In genomic region chr10:62655337-62655994, GRCh38 we compare ENCODE assay signal across 10 cellular contexts.
A peak's percentile ranks its signal among the peaks of the same experiment; 100 is the strongest.
DNase-seq lines count a peak whose midpoint lies in the region; ATAC-seq and TF ChIP-seq lines count a peak whose summit lies in the region.
"Had no signal": no experiment of that assay in that cellular context is flagged by ENCODE, and none has a peak within 500 bp of the region (broad histone marks: within the 10 kb centered on the region; RNA-seq: fewer than 3 reads in every experiment).

No MANE protein-coding gene starts in this region.

- no peak overlapping the region for H3K27ac Mint-ChIP-seq in immature natural killer cell

- H3K27me3 Mint-ChIP-seq in immature natural killer cell (ENCODE audit: low read depth in 3 of 3): peaks cover 0 to 4% (median 2%) of the 10 kb centered on the region in 3 donors

- H3K36me3 Mint-ChIP-seq in immature natural killer cell: no peaks in the 10 kb centered on the region

- H3K9me3 Mint-ChIP-seq in immature natural killer cell: no peaks in the 10 kb centered on the region

- no peaks in the 10 kb centered on the region for H3K4me1 Mint-ChIP-seq in immature natural killer cell

- DNase-seq in GM12865 (ENCODE audit: low read depth) (peak; percentile 96), UCSD-AML1 (lab: John Stamatoyannopoulos, UW; ENCODE audit: unreplicated experiment) (no peak), NCI-H510A treated with DMSO at 0.1 percent for 48 hours (lab: John Stamatoyannopoulos, UW) (no peak), CD1c-positive myeloid dendritic cell (ENCODE audit: extremely low spot score) (no peak), immature natural killer cell (no peak)
- DNase-seq: H7, NCI-H1105 had no signal

- TF ChIP-seq CTCF in GM12865 (IDR thresholded peaks at IDR 0.05; ENCODE audit: insufficient read depth, low read depth, low read length, missing control alignments): no peak

- ATAC-seq in GM19025 (IDR thresholded peaks at IDR 0.05; ENCODE audit: low read depth, unreplicated experiment) (peak; percentile 72), HG02623 (IDR thresholded peaks at IDR 0.05; ENCODE audit: unreplicated experiment) (peak; percentile 82), HG03469 (IDR thresholded peaks at IDR 0.05; ENCODE audit: unreplicated experiment) (peak; percentile 79)

- peak overlapping the region; percentile 43 for H3K4me3 ChIP-seq in GM12865 (ENCODE audit: low read depth, low read length)

- H3K4me3 Mint-ChIP-seq in immature natural killer cell: no peak overlapping the region
